Comparison of ENCODE assay signal across 25 cellular contexts in the genomic region with DNA sequence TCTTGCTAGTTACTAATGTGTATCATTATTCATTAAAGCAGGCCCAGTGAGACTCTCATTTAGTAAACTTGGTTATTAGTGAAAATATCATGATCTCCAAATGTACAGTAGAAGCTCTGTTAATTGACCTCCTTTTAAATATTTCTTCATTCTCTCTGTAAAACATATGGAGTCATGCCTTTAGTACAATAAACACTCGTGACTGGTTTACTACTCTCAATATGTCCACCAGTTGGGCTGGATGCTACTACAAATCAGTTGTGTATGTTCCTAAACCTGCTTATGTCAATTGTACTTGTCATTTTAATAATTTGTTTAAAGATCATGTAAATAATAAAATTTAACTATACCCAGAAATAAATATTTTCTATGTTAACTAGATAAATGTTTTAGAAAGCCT.
"Had no signal": no experiment of that assay in that cellular context is flagged by ENCODE, and none has a peak within 500 bp of the region (broad histone marks: within the 10 kb centered on the region; RNA-seq: fewer than 3 reads in every experiment).

No MANE protein-coding gene starts in this region.

- H3K36me3 Mint-ChIP-seq: immature natural killer cell; natural killer cell treated with Interleukin-12 subunit alpha and Interleukin-12 subunit beta and Interleukin-15 and Interleukin-18, amount 100 ng/mL, for 72 hours; stimulated activated effector memory CD8-positive, alpha-beta T cell treated with anti-CD3 and anti-CD28 coated beads, Interleukin-12 subunit alpha, Interleukin-12 subunit beta, amount 100 ng/mL, for 72 hours; type B pancreatic cell had no signal

- H3K9me3 Mint-ChIP-seq: immature natural killer cell had no signal

- H3K27ac Mint-ChIP-seq: immature natural killer cell; naive thymus-derived CD4-positive, alpha-beta T cell; natural killer cell treated with Interleukin-12 subunit alpha and Interleukin-12 subunit beta and Interleukin-15 and Interleukin-18, amount 100 ng/mL, for 72 hours; stimulated activated effector memory CD8-positive, alpha-beta T cell treated with anti-CD3 and anti-CD28 coated beads, Interleukin-12 subunit alpha, Interleukin-12 subunit beta, amount 100 ng/mL, for 72 hours; stimulated activated naive CD8-positive, alpha-beta T cell treated with anti-CD3 and anti-CD28 coated beads, Interleukin-15, Interleukin-2, amounts not matched to agents 100 ng/mL and 50 ng/mL, for 24 hours; type B pancreatic cell had no signal

- ATAC-seq: mucosa of descending colon; naive thymus-derived CD4-positive, alpha-beta T cell; natural killer cell treated with Interleukin-12 subunit alpha and Interleukin-12 subunit beta and Interleukin-15 and Interleukin-18, amount 100 ng/mL, for 72 hours; right cardiac atrium; sciatic nerve; stimulated activated effector memory CD8-positive, alpha-beta T cell treated with anti-CD3 and anti-CD28 coated beads, Interleukin-12 subunit alpha, Interleukin-12 subunit beta, amount 100 ng/mL, for 72 hours had no signal

- H3K27me3 ChIP-seq: pancreas, spleen, suprapubic skin, tibial artery, vagina had no signal

- H3K4me1 ChIP-seq: left ventricle myocardium inferior, prostate gland, spleen, suprapubic skin, tibial artery, vagina had no signal

- H3K4me3 Mint-ChIP-seq: immature natural killer cell; naive thymus-derived CD4-positive, alpha-beta T cell; natural killer cell treated with Interleukin-12 subunit alpha and Interleukin-12 subunit beta and Interleukin-15 and Interleukin-18, amount 100 ng/mL, for 72 hours; stimulated activated effector memory CD8-positive, alpha-beta T cell treated with anti-CD3 and anti-CD28 coated beads, Interleukin-12 subunit alpha, Interleukin-12 subunit beta, amount 100 ng/mL, for 72 hours; stimulated activated naive CD8-positive, alpha-beta T cell treated with anti-CD3 and anti-CD28 coated beads, Interleukin-15, Interleukin-2, amounts not matched to agents 100 ng/mL and 50 ng/mL, for 24 hours; type B pancreatic cell had no signal

- DNase-seq: hypothalamus; immature natural killer cell; left ventricle myocardium inferior; midbrain; mucosa of descending colon; naive thymus-derived CD4-positive, alpha-beta T cell; pancreas; posterior cingulate gyrus; retina; right cardiac atrium; small intestine; spleen; stimulated activated CD4-positive, alpha-beta T cell treated with anti-CD3 and anti-CD28 coated beads, Interleukin-4, amount 100 ng/mL, for 24 hours; stimulated activated naive CD4-positive, alpha-beta T cell; tibial artery had no signal

- H3K27me3 Mint-ChIP-seq: type B pancreatic cell had no signal

- H3K36me3 ChIP-seq: left ventricle myocardium inferior, pancreas, prostate gland, spleen, suprapubic skin, thoracic aorta, tibial artery, vagina had no signal

- H3K27ac ChIP-seq: left ventricle myocardium inferior, prostate gland, spleen, suprapubic skin, thoracic aorta, tibial artery, vagina had no signal

- H3K4me3 ChIP-seq: left ventricle myocardium inferior, lung, mucosa of descending colon, pancreas, prostate gland, spleen, suprapubic skin, thoracic aorta, tibial artery, vagina had no signal

- H3K9me3 ChIP-seq: pancreas, prostate gland, thoracic aorta, tibial artery, vagina had no signal

- H3K4me1 Mint-ChIP-seq: immature natural killer cell; stimulated activated effector memory CD8-positive, alpha-beta T cell treated with anti-CD3 and anti-CD28 coated beads, Interleukin-12 subunit alpha, Interleukin-12 subunit beta, amount 100 ng/mL, for 72 hours had no signal
